In the genomic region with DNA sequence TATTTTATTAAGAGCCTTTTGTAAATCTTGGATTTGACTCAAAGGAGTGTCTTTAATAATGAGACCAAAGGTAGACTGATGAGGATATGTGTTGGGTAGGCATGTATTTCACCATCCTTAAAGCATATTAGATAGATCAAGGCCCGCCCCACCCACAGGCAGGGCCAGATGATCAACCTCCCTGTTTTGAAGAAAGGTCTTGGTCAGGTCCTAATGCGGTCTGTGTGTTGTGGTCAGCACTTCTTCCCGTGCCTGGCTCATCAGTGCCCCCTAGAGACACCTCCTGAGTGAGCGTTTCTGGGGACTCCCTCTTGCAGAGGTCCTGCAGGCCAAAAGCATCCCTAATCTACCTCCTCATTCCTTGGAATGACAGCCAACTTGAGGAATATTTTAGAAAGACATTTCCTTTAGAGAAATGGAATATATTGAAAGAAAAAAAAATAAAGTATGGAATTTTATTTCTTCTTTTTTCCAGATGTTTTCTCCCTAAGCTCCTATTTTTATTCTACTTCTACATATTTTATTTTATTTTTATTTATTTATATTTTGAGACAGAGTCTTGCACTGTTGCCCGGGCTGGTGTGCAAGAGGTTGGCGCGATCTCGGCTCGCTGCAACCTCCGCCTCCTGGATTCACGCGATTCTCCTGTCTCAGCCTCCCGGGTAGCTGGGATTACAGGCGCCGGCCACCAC, we compare ENCODE assay signal across 9 cellular contexts. TPM values are rescaled to one million over a fixed set of nuclear protein-coding genes. Genes with fewer than 3 reads are reported as not detected.
DNase-seq lines count a peak whose midpoint lies in the region; ATAC-seq, FAIRE-seq and TF ChIP-seq lines count a peak whose summit lies in the region.
"Had no signal": no experiment of that assay in that cellular context is flagged by ENCODE, and none has a peak within 500 bp of the region (broad histone marks: within the 10 kb centered on the region; RNA-seq: fewer than 3 reads in every experiment).

No MANE protein-coding gene starts in this region.

- no peaks in the 10 kb centered on the region for H3F3A ChIP-seq in PC-3 (ENCODE audit: low read length, unreplicated experiment)

- peak overlapping the region; percentile 24 for H3K4me2 ChIP-seq in PC-3 (ENCODE audit: low read length)
- no peak overlapping the region for H3K4me2 ChIP-seq in K562 (ENCODE audit: insufficient read depth, low read length)
- no peak overlapping the region for H3K4me2 ChIP-seq in skeletal muscle satellite cell (ENCODE audit: low read length)

- H3K4me1 ChIP-seq in PC-3 (ENCODE audit: insufficient read depth, low read length) = peaks cover 17% of the 10 kb centered on the region
- no peaks in the 10 kb centered on the region for H3K4me1 ChIP-seq in K562 (replicated peaks in 1 of 2; ENCODE audit: control insufficient read depth in 2 of 2, insufficient read depth in 2 of 2, low read length in 2 of 2)
- no peaks in the 10 kb centered on the region for H3K4me1 ChIP-seq in iPS DF 6.9 (ENCODE audit: control insufficient read depth, insufficient read depth, low read length)
- peaks cover 13% of the 10 kb centered on the region for H3K4me1 ChIP-seq in skeletal muscle satellite cell (ENCODE audit: control insufficient read depth, insufficient read depth, low read length)

- intact Hi-C loops in PC-3 (cut with micrococcal nuclease) (loop anchor here (1.0 kb wide), 6 partner anchors 87 to 525 kb away; no protein-coding TSS in a partner anchor), K562 (cut with micrococcal nuclease) (loop anchor here (1.0 to 5.0 kb wide), 3 partner anchors 87 to 523 kb away; no protein-coding TSS in a partner anchor)

- peak; percentile 74 to 78 for TF ChIP-seq RAD21 in K562 (CRISPR knock-in tag; conservative IDR thresholded peaks at IDR 0.05 in 1 of 2, IDR thresholded peaks at IDR 0.05 in 1 of 2)

- H3K27me3 ChIP-seq in PC-3 (ENCODE audit: low read length) = no peaks in the 10 kb centered on the region
- peaks cover 0 to 4% of the 10 kb centered on the region in 2 experiments; a peak in 2 of 5 replicates for H3K27me3 ChIP-seq in K562 (ENCODE audit: control insufficient read depth in 2 of 2, insufficient read depth in 2 of 2, low read length in 2 of 2)
- H3K27me3 ChIP-seq in iPS DF 6.9 (ENCODE audit: control insufficient read depth, insufficient read depth, low read length) = no peaks in the 10 kb centered on the region
- no peaks in the 10 kb centered on the region for H3K27me3 ChIP-seq in skeletal muscle satellite cell (ENCODE audit: control insufficient read depth, insufficient read depth, low read length)

- no peaks in the 10 kb centered on the region for H3K9me1 ChIP-seq in K562 (ENCODE audit: control insufficient read depth, insufficient read depth, low read length)

- CTCF ChIA-PET in PC-3 (lab: Charles Lee) (interaction anchor here (0.7 to 1.3 kb wide), 6 partner anchors 10 to 525 kb away, joined by 3 to 9 read pairs (median 4); partner anchors contain the start of gene TM4SF1), K562 (lab: Yijun Ruan, JAX; ENCODE audit: low intra/inter-chr PET ratio) (interaction anchor here (1.3 kb wide), 1 partner anchor 128 kb away, joined by 3 read pairs; no protein-coding TSS in a partner anchor)

- peak overlapping the region; percentile 55 for H3K27ac ChIP-seq in PC-3 (ENCODE audit: low read length)
- no peak overlapping the region for H3K27ac ChIP-seq in K562 (ENCODE audit: extremely low read depth, low read depth, low read length)
- H3K27ac ChIP-seq in iPS DF 6.9 (ENCODE audit: low read length) = no peak overlapping the region

- BruUV-seq in PC-3 (replicated peaks; lab: Mats Ljungman, UMichigan) (no TSS peak), K562 (replicated peaks; lab: Mats Ljungman, UMichigan) (no TSS peak)

- no peaks in the 10 kb centered on the region for H3K9me3 ChIP-seq in PC-3 (ENCODE audit: low read length)
- H3K9me3 ChIP-seq in K562 (replicated peaks; ENCODE audit: control insufficient read depth, insufficient read depth, low read depth, low read length) = no peaks in the 10 kb centered on the region
- H3K9me3 ChIP-seq in iPS DF 6.9 (ENCODE audit: control insufficient read depth, insufficient read depth, low read length) = no peaks in the 10 kb centered on the region
- no peaks in the 10 kb centered on the region for H3K9me3 ChIP-seq in skeletal muscle satellite cell (replicated peaks; ENCODE audit: low read length)

- POLR2A ChIA-PET in PC-3 (lab: Charles Lee; ENCODE audit: unreplicated experiment) (no interaction called here), K562 (lab: Yijun Ruan, JAX) (interaction anchor here (0.6 to 0.7 kb wide), 2 partner anchors 11 to 47 kb away, joined by 3 read pairs; no protein-coding TSS in a partner anchor)

- TF ChIP-seq CTCF in GM12872 (IDR thresholded peaks at IDR 0.05; ENCODE audit: insufficient read depth, low read depth, low read length) (peak; percentile 92), PC-3 (conservative IDR thresholded peaks at IDR 0.05; ENCODE audit: low read depth, low read length) (peak; percentile 98), K562 (IDR thresholded peaks at IDR 0.05 in 2 of 3, conservative IDR thresholded peaks at IDR 0.05 in 1 of 3; ENCODE audit: insufficient read depth in 2 of 3, low read depth in 1 of 3, low read length in 3 of 3) (peak; percentile 79 to 83 (median 82))

- no peak for TF ChIP-seq POLR2A in K562 (conservative IDR thresholded peaks at IDR 0.05)

- H3K79me2 ChIP-seq in PC-3 (ENCODE audit: low read length) (no peaks in the 10 kb centered on the region), K562 (ENCODE audit: control insufficient read depth, insufficient read depth, low read length) (no peaks in the 10 kb centered on the region)

- FAIRE-seq in HTR-8/SVneo (lab: Jason Lieb, UNC) (peak; percentile 33), K562 (lab: Jason Lieb, UNC) (peak; percentile 92)
- FAIRE-seq: frontal cortex had no signal

- no peaks in the 10 kb centered on the region for H4K20me1 ChIP-seq in PC-3 (ENCODE audit: low read length)
- no peaks in the 10 kb centered on the region for H4K20me1 ChIP-seq in K562 (replicated peaks; ENCODE audit: control insufficient read depth, insufficient read depth, low read length)

- TF ChIP-seq EP300 in K562 (IDR thresholded peaks at IDR 0.05; ENCODE audit: low read length) = no peak

- peak overlapping the region; percentile 51 for H3K9ac ChIP-seq in PC-3 (ENCODE audit: low read length)
- no peak overlapping the region for H3K9ac ChIP-seq in K562 (ENCODE audit: insufficient read depth in 1 of 2, low read depth in 2 of 2, low read length in 2 of 2)
- peak overlapping the region; percentile 7 for H3K9ac ChIP-seq in skeletal muscle satellite cell (ENCODE audit: low read depth, low read length)

- peak overlapping the region; percentile 62 for H2AFZ ChIP-seq in PC-3 (ENCODE audit: low read length)
- H2AFZ ChIP-seq in K562 (ENCODE audit: low read depth, low read length) = no peak overlapping the region

- in situ Hi-C loops in K562 (cut with MboI) = loop anchor here (10.0 to 25.0 kb wide), 2 partner anchors 366 to 518 kb away; no protein-coding TSS in a partner anchor

- whole genome bisulfite sequencing in K562 (ENCODE audit: insufficient coverage, low coverage, missing lambda C conversion rate) = 9% methylated on average over 15 of the region's 15 CpGs
- no CpG with 5 or more reads among the region's 15 CpGs for WGBS in iPS DF 6.9 (ENCODE audit: insufficient coverage, insufficient read length)

- DNase-seq in HTR-8/SVneo (ENCODE audit: insufficient read length, low spot score) (peak; percentile 86), PC-3 (peak; percentile 94), K562 (ENCODE audit: extremely low read depth in 1 of 4, low spot score in 3 of 4) (peak; percentile 65 to 72 (median 68)), iPS DF 6.9 (ENCODE audit: low read depth, low spot score) (peak; percentile 81)
- DNase-seq in stimulated activated naive CD4-positive, alpha-beta T cell (lab: John Stamatoyannopoulos, UW) = no peak

- ATAC-seq in GM21723 (IDR thresholded peaks at IDR 0.05; ENCODE audit: unreplicated experiment) (peak; percentile 99), PC-3 (peak; percentile 96), K562 (peak; percentile 99)

- H3K4me3 ChIP-seq in PC-3 (ENCODE audit: low read length) (no peak overlapping the region), K562 (no peak overlapping the region), iPS DF 6.9 (ENCODE audit: low read length) (no peak overlapping the region), skeletal muscle satellite cell (ENCODE audit: low read length) (no peak overlapping the region)

- H3K9me2 ChIP-seq in PC-3 (replicated peaks; ENCODE audit: low read length) = no peaks in the 10 kb centered on the region

- H3K36me3 ChIP-seq in PC-3 (ENCODE audit: low read depth, low read length) (no peaks in the 10 kb centered on the region), K562 (ENCODE audit: control insufficient read depth, insufficient read depth, low read length) (no peaks in the 10 kb centered on the region), iPS DF 6.9 (ENCODE audit: control insufficient read depth, insufficient read depth, low read length) (no peaks in the 10 kb centered on the region), skeletal muscle satellite cell (ENCODE audit: insufficient read depth, low read length) (no peaks in the 10 kb centered on the region)

TF ChIP-seq in K562, 482 proteins besides CTCF, POLR2A, EP300 and RAD21 (continues in another document):
- TF ChIP-seq MAFF (IDR thresholded peaks at IDR 0.05; ENCODE audit: low read length) (peak; percentile 21; the same call in 1 of the 2 replicates), RBM22 (IDR thresholded peaks at IDR 0.05; ENCODE audit: low read depth, low read length, poor library complexity, severe bottlenecking) (no peak)

RNA-seq across cellular contexts. Expression of gene TM4SF4, which starts 6.0 kb away (rescaled TPM):
- 0.23 and 0.40 TPM in 2 replicates for total RNA-seq in PC-3 (2014; rRNA removed)
- total RNA-seq in K562 (2011; cell fraction: chromatin; rRNA removed; ENCODE audit: low replicate concordance) = not detected in 2 replicates
- total RNA-seq in K562 (2011; cell fraction: nucleolus; rRNA removed) = not detected in 2 replicates
- not detected in 2 replicates for total RNA-seq in K562 (2011; cell fraction: nucleoplasm; rRNA removed)
- not detected in 2 replicates for total RNA-seq in K562 (2014; rRNA removed)
- total RNA-seq in K562 (2014; rRNA removed; fragmentation: Illumina TruSeq; extraction: Trizol) = not detected in 2 replicates
- total RNA-seq in K562 (2015; rRNA removed; fragmentation: Illumina TruSeq; extraction: Trizol) = not detected in 2 replicates
- total RNA-seq in K562 (2021) = 0.31 and 0.81 TPM in 2 replicates
- not detected in 2 replicates for polyA plus RNA-seq in K562 (2011; rRNA removed)
- polyA plus RNA-seq in K562 (2011; cell fraction: cytosol; rRNA removed) = not detected in 2 replicates
- not detected in 2 replicates for polyA plus RNA-seq in K562 (2011; cell fraction: nucleus; rRNA removed)
- not detected in 2 replicates for polyA plus RNA-seq in K562 (2012)
- not detected in 2 replicates for polyA plus RNA-seq in K562 (2014; fragmentation: Illumina TruSeq; extraction: Trizol)
- polyA plus RNA-seq in K562 (2014; fragmentation: Nextera tagmentation; extraction: Ambion mirVana) = not detected
- not detected in 2 replicates for polyA plus RNA-seq in K562 (2014; rRNA removed)
- not detected in 2 replicates for polyA minus RNA-seq in K562 (2011; rRNA and poly(A)+ RNA removed)
- polyA minus RNA-seq in K562 (2011; cell fraction: cytosol; rRNA and poly(A)+ RNA removed) = not detected in 2 replicates
- not detected in 2 replicates for polyA minus RNA-seq in K562 (2011; cell fraction: nucleus; rRNA and poly(A)+ RNA removed)
- not detected in 2 replicates for total RNA-seq in skeletal muscle satellite cell (2012; rRNA removed)
- total RNA-seq: frontal cortex had no signal

Comparison
In these comparisons a context has a peak if more than half of its experiments do, and no peak if none do; other contexts are left out.
1. DNase-seq: peak in HTR-8/SVneo (single experiment), PC-3 (single experiment), K562 (4 of 4) and iPS DF 6.9 (single experiment); none in stimulated activated naive CD4-positive, alpha-beta T cell (0 of 6).
2. H3K9ac ChIP-seq: peak in PC-3 (single experiment) and skeletal muscle satellite cell (single experiment); none in K562 (0 of 2).
3. Peak in every context shown above with its lines, with median percentiles within 50 percentile points of each other: CTCF ChIP-seq and ATAC-seq.